ENCODE assay signal across 1 cellular context in genomic region chr7:97117372-97118188, GRCh38.
TF ChIP-seq lines count a peak whose summit lies in the region.

Gene SDHAF3, plus strand, starts transcription at chr7:97117698. Its CDS starts 26 bp downstream, at chr7:97117724.

TF ChIP-seq in HepG2, 621 proteins besides CTCF, POLR2A, EP300 and RAD21 (continued from another document and continues in another):
- TF ChIP-seq REPIN1 (CRISPR knock-in tag; IDR thresholded peaks at IDR 0.05; ENCODE audit: borderline replicate concordance, low read depth) (peak; percentile 98), ZNF615 (CRISPR knock-in tag; IDR thresholded peaks at IDR 0.05; ENCODE audit: borderline replicate concordance) (no peak), DRAP1 (CRISPR knock-in tag; IDR thresholded peaks at IDR 0.05) (no peak; the same call in none of the 2 replicates), DPF2 (CRISPR knock-in tag; IDR thresholded peaks at IDR 0.05; ENCODE audit: borderline replicate concordance, low read depth) (peak; percentile 60; the same call in 1 of the 2 replicates), IKZF4 (CRISPR knock-in tag; IDR thresholded peaks at IDR 0.05; ENCODE audit: borderline replicate concordance, low read depth, not compliant biosample characterization) (peak; percentile 69), JUND (CRISPR knock-in tag; IDR thresholded peaks at IDR 0.05) (peak; percentile 57; the same call in 1 of the 2 replicates), HIC2 (CRISPR knock-in tag; IDR thresholded peaks at IDR 0.05; ENCODE audit: low read depth) (no peak), DMAP1 (CRISPR knock-in tag; IDR thresholded peaks at IDR 0.05) (peak; percentile 83), REXO4 (CRISPR knock-in tag; IDR thresholded peaks at IDR 0.05; ENCODE audit: borderline replicate concordance) (no peak), RFXAP (CRISPR knock-in tag; IDR thresholded peaks at IDR 0.05; ENCODE audit: borderline replicate concordance) (peak; percentile 50; the same call in 1 of the 2 replicates), ZFP37 (CRISPR knock-in tag; IDR thresholded peaks at IDR 0.05; ENCODE audit: borderline replicate concordance) (peak; percentile 56; the same call in 1 of the 2 replicates), JUN (CRISPR knock-in tag; IDR thresholded peaks at IDR 0.05) (peak; percentile 80; the same call in 1 of the 2 replicates), NR3C1 (CRISPR knock-in tag; IDR thresholded peaks at IDR 0.05) (no peak), BORCS8-MEF2B (CRISPR knock-in tag; IDR thresholded peaks at IDR 0.05) (peak; percentile 96), SNAI1 (CRISPR knock-in tag; IDR thresholded peaks at IDR 0.05; ENCODE audit: borderline replicate concordance) (no peak), HOXA3 (CRISPR knock-in tag; IDR thresholded peaks at IDR 0.05) (peak; percentile 96), ZMYM3 (CRISPR knock-in tag; IDR thresholded peaks at IDR 0.05) (peak; percentile 72), MXD3 (CRISPR knock-in tag; IDR thresholded peaks at IDR 0.05) (peak; percentile 73; the same call in 1 of the 2 replicates), STAG1 (CRISPR knock-in tag; IDR thresholded peaks at IDR 0.05) (no peak), RORA (CRISPR knock-in tag; IDR thresholded peaks at IDR 0.05) (no peak), JUNB (CRISPR knock-in tag; IDR thresholded peaks at IDR 0.05; ENCODE audit: borderline replicate concordance) (no peak), ZNF609 (CRISPR knock-in tag; IDR thresholded peaks at IDR 0.05; ENCODE audit: borderline replicate concordance) (peak; percentile 74; the same call in 1 of the 2 replicates), HNF1B (CRISPR knock-in tag; IDR thresholded peaks at IDR 0.05) (peak; percentile 88), AKNA (CRISPR knock-in tag; IDR thresholded peaks at IDR 0.05; ENCODE audit: borderline replicate concordance) (no peak), SIX1 (CRISPR knock-in tag; IDR thresholded peaks at IDR 0.05; ENCODE audit: borderline replicate concordance) (peak; percentile 40; the same call in 1 of the 2 replicates), ZSCAN30 (CRISPR knock-in tag; IDR thresholded peaks at IDR 0.05) (0 out of 2 replicates have a peak, but pooled peaks have one; percentile 38), ZNF761 (CRISPR knock-in tag; conservative IDR thresholded peaks at IDR 0.05) (peak; percentile 85; the same call in 1 of the 2 replicates), AKAP8 (CRISPR knock-in tag; IDR thresholded peaks at IDR 0.05) (peak; percentile 86; the same call in 1 of the 2 replicates), MEIS2 (CRISPR knock-in tag; IDR thresholded peaks at IDR 0.05) (0 out of 2 replicates have a peak, but pooled peaks have one; percentile 41), ZNF562 (CRISPR knock-in tag; IDR thresholded peaks at IDR 0.05; ENCODE audit: borderline replicate concordance) (no peak), TGIF2 (CRISPR knock-in tag; IDR thresholded peaks at IDR 0.05) (no peak), SP4 (CRISPR knock-in tag; IDR thresholded peaks at IDR 0.05) (peak; percentile 92), TOE1 (CRISPR knock-in tag; IDR thresholded peaks at IDR 0.05) (no peak), ZNF281 (CRISPR knock-in tag; IDR thresholded peaks at IDR 0.05; ENCODE audit: borderline replicate concordance) (peak; percentile 58), ZNF180 (CRISPR knock-in tag; IDR thresholded peaks at IDR 0.05; ENCODE audit: borderline replicate concordance, low read depth) (no peak), NFKBIZ (CRISPR knock-in tag; IDR thresholded peaks at IDR 0.05) (no peak), ZSCAN9 (CRISPR knock-in tag; IDR thresholded peaks at IDR 0.05; ENCODE audit: borderline replicate concordance) (peak; percentile 67; the same call in 1 of the 2 replicates), TEAD2 (CRISPR knock-in tag; IDR thresholded peaks at IDR 0.05) (no peak), TCF7 (IDR thresholded peaks at IDR 0.05; ENCODE audit: low read depth) (no peak), ZNF275 (CRISPR knock-in tag; IDR thresholded peaks at IDR 0.05; ENCODE audit: borderline replicate concordance) (peak; percentile 85), ZNF276 (CRISPR knock-in tag; IDR thresholded peaks at IDR 0.05; ENCODE audit: low read depth) (peak; percentile 94)
